Comparison of ENCODE assay signal across 24 cellular contexts in the genomic region with DNA sequence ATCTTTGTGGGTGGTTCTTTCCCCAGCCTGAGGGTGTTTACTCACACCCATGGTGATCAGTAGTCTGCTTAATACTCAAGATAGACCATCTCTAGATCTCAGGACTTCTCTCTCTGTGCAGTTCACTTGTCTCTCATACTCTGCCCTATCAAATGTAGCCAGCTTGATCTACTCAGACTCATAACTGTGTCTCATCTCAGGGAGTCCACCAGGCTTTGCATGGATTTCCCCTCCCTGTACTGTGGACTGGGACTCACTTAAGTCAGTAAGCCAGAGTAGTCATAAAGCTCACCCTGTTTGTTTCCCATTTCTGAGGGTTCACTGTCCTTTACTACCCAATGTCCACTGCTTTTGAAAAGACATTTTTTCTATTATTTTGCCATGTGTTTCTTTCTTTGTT. TPM values are rescaled to one million over a fixed set of nuclear protein-coding genes. Genes with fewer than 3 reads are reported as not detected.
DNase-seq lines count a peak whose midpoint lies in the region; ATAC-seq and TF ChIP-seq lines count a peak whose summit lies in the region.
"Had no signal": no experiment of that assay in that cellular context is flagged by ENCODE, and none has a peak within 500 bp of the region (broad histone marks: within the 10 kb centered on the region; RNA-seq: fewer than 3 reads in every experiment).

No MANE protein-coding gene starts in this region.

- in situ Hi-C loops in mammary epithelial cell (cut with MboI; ENCODE audit: low sequenced_read_pairs in 2 of 2) = no loop called here

- H3K4me2 ChIP-seq in mammary epithelial cell (ENCODE audit: insufficient read depth, low read depth, low read length) = no peak overlapping the region
- H3K4me2 ChIP-seq: BLaER1 treated with 17β-estradiol and CSF1 and Interleukin-3, amounts not matched to agents 10 nM and 100 nM had no signal

- no peaks in the 10 kb centered on the region for H3K36me3 ChIP-seq in mammary epithelial cell (ENCODE audit: insufficient read depth, low read length)
- H3K36me3 ChIP-seq: Peyer's patch had no signal

- H3K79me2 ChIP-seq in mammary epithelial cell (ENCODE audit: insufficient read depth, low read length) = no peaks in the 10 kb centered on the region
- H3K79me2 ChIP-seq: parathyroid adenoma had no signal

- H4K20me1 ChIP-seq in mammary epithelial cell (ENCODE audit: insufficient read depth, low read length) = no peaks in the 10 kb centered on the region

- TF ChIP-seq CTCF in mammary epithelial cell (conservative IDR thresholded peaks at IDR 0.05 in 1 of 2, IDR thresholded peaks at IDR 0.05 in 1 of 2; ENCODE audit: extremely low read depth in 1 of 2, insufficient read depth in 1 of 2, low read depth in 1 of 2, low read length in 2 of 2) = no peak

- H3K4me1 ChIP-seq in mammary epithelial cell (ENCODE audit: insufficient read depth, low read length) = no peaks in the 10 kb centered on the region
- H3K4me1 ChIP-seq: parathyroid adenoma, Peyer's patch, vagina had no signal

- no peak overlapping the region for H2AFZ ChIP-seq in mammary epithelial cell (ENCODE audit: low read depth, low read length)
- H2AFZ ChIP-seq: parathyroid adenoma had no signal

- H3K9me3 ChIP-seq in mammary epithelial cell (replicated peaks; ENCODE audit: insufficient read depth, low read length) = no peaks in the 10 kb centered on the region
- H3K9me3 ChIP-seq: BLaER1 treated with 17β-estradiol and CSF1 and Interleukin-3, amounts not matched to agents 10 nM and 100 nM; Peyer's patch; vagina had no signal

- BruUV-seq in mammary epithelial cell (replicated peaks; lab: Mats Ljungman, UMichigan) = no TSS peak

- no peak overlapping the region for H3K27ac ChIP-seq in mammary epithelial cell (ENCODE audit: insufficient read depth, low read depth, low read length)
- H3K27ac ChIP-seq: BLaER1 treated with 17β-estradiol and CSF1 and Interleukin-3, amounts not matched to agents 10 nM and 100 nM; parathyroid adenoma; Peyer's patch; vagina had no signal

- CTCF ChIA-PET in mammary epithelial cell (lab: Charles Lee; ENCODE audit: low non-redundant PET) = no interaction called here

- ATAC-seq in GM19025 (IDR thresholded peaks at IDR 0.05; ENCODE audit: low read depth, unreplicated experiment) (peak; percentile 36), HG02938 (IDR thresholded peaks at IDR 0.05; ENCODE audit: unreplicated experiment) (peak; percentile 42), HG03175 (IDR thresholded peaks at IDR 0.05; ENCODE audit: unreplicated experiment) (no peak), GM18858 (IDR thresholded peaks at IDR 0.05; ENCODE audit: unreplicated experiment) (no peak)
- ATAC-seq: left colon, sciatic nerve had no signal

- dilution Hi-C loops in mammary epithelial cell (cut with HindIII; ENCODE audit: low sequenced_read_pairs) = no loop called here

- H3K9ac ChIP-seq in mammary epithelial cell (ENCODE audit: insufficient read depth, low read length) = no peak overlapping the region
- H3K9ac ChIP-seq: BLaER1 treated with 17β-estradiol and CSF1 and Interleukin-3, amounts not matched to agents 10 nM and 100 nM; parathyroid adenoma had no signal

- peak; percentile 4 for DNase-seq in EH (ENCODE audit: low read depth)
- peak; percentile 16 for DNase-seq in mammary epithelial cell
- DNase-seq in T-helper 1 cell = no peak
- DNase-seq in SKM-1 (lab: John Stamatoyannopoulos, UW; ENCODE audit: unreplicated experiment) = no peak
- DNase-seq: activated CD4-positive, alpha-beta memory T cell treated with anti-CD3 and anti-CD28 coated beads, Interleukin-2, amount 10 ng/mL, durations not matched to agents 7 days and 5 days; activated naive CD4-positive, alpha-beta T cell; activated T-cell treated with anti-CD3 and anti-CD28 coated beads, Interleukin-2, amount 50 U/mL, for 1 hour; effector memory CD4-positive, alpha-beta T cell; glutamatergic neuron; left colon; NCI-H1105; NCI-H2081 treated with DMSO at 0.1 percent for 48 hours; NCI-H446 treated with DMSO at 0.1 percent for 48 hours; NK-92 treated with Interleukin-12 subunit alpha and Interleukin-12 subunit beta, amount 100 ng/mL, for 24 hours; Peyer's patch; stimulated activated CD4-positive, alpha-beta T cell treated with anti-CD3 and anti-CD28 coated beads, Interleukin-15, amount 100 ng/mL, for 24 hours had no signal

- H3K4me3 ChIP-seq in mammary epithelial cell (replicated peaks in 1 of 3; ENCODE audit: insufficient read depth in 1 of 3, low read depth in 2 of 3, low read length in 3 of 3) = no peak overlapping the region
- H3K4me3 ChIP-seq: BLaER1 treated with 17β-estradiol and CSF1 and Interleukin-3, amounts not matched to agents 10 nM and 100 nM; Peyer's patch; vagina had no signal

- intact Hi-C loops in mammary epithelial cell (cut with micrococcal nuclease) = no loop called here

- H3K27me3 ChIP-seq in mammary epithelial cell (ENCODE audit: insufficient read depth, low read length) = no peaks in the 10 kb centered on the region
- H3K27me3 ChIP-seq: BLaER1 treated with 17β-estradiol and CSF1 and Interleukin-3, amounts not matched to agents 10 nM and 100 nM; Peyer's patch; vagina had no signal

RNA-seq across cellular contexts. Expression of gene LYPLAL1, which starts 41.8 kb away (rescaled TPM):
- total RNA-seq in mammary epithelial cell = 10 to 100 TPM; 34.5 to 34.7 TPM
- polyA plus RNA-seq in mammary epithelial cell = 9.1 TPM
- polyA minus RNA-seq in mammary epithelial cell = 9.7 TPM

Comparison
In these comparisons a context has a peak if more than half of its experiments do, and no peak if none do; other contexts are left out.
1. DNase-seq: peak in EH (single experiment) and mammary epithelial cell (single experiment); none in T-helper 1 cell (0 of 5) and SKM-1 (single experiment).
2. ATAC-seq: peak in GM19025 (single experiment) and HG02938 (single experiment); none in HG03175 (single experiment) and GM18858 (single experiment).